9 cellular contexts compared by ENCODE assay signal in the genomic region with DNA sequence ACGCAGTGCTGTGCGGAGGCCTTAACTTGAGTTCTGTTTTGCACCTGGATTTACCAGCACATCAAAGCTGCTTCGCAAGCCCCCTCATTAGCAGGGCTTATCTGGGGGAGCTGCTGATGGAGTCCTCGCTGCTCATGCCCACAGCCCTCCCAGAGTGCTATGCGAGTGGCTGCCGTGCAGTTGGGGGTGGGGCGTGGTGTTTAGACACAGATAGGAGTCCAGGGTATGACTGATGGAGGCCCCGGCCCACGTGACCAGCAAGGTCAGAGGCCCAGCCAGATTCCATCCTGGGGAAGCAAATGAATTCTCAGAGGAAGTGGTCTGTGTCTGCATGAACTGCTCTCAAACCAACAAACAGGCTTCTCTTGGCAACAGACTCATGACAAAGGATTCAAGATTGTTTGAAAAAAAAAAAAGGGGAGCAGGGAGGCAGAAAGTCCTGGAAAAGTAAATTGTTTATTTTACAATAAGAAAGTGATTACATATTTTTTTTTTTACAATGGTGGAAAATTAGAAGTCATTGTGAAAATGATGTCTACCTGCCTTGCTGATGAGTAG. TPM values are rescaled to one million over a fixed set of nuclear protein-coding genes. Genes with fewer than 3 reads are reported as not detected.
DNase-seq lines count a peak whose midpoint lies in the region; ATAC-seq and TF ChIP-seq lines count a peak whose summit lies in the region.
"Not testable (repeated sequence)": the region's sequence is repeated elsewhere in the genome, so short reads cannot be mapped to it uniquely, and the experiment has no call there.
"Had no signal": no experiment of that assay in that cellular context is flagged by ENCODE, and none has a peak within 500 bp of the region (broad histone marks: within the 10 kb centered on the region; RNA-seq: fewer than 3 reads in every experiment).

No MANE protein-coding gene starts in this region.

- H3K36me3 Mint-ChIP-seq in activated CD8-positive, alpha-beta memory T cell treated with anti-CD3 and anti-CD28 coated beads, Interleukin-2, amount 10 ng/mL, durations not matched to agents 7 days and 5 days; type B pancreatic cell: not testable (repeated sequence)

- H3K27ac ChIP-seq in brain microvascular endothelial cell: peak overlapping the region; percentile 56
- peak overlapping the region; percentile 51 for H3K27ac ChIP-seq in osteoblast (ENCODE audit: low read depth, low read length)

- H3K4me2 ChIP-seq in Loucy (ENCODE audit: low read depth, low read length, poor library complexity, severe bottlenecking): peak overlapping the region; percentile 64
- not testable (repeated sequence) for H3K4me2 ChIP-seq in osteoblast (ENCODE audit: insufficient read depth, low read length)

- peak; percentile 64 for DNase-seq in ELR (ENCODE audit: low read depth)
- DNase-seq in activated CD8-positive, alpha-beta memory T cell treated with anti-CD3 and anti-CD28 coated beads, Interleukin-2, amount 10 ng/mL, durations not matched to agents 7 days and 5 days; osteoblast (ENCODE audit: insufficient read length, low spot score, missing footprints); type B pancreatic cell (ENCODE audit: extremely low spot score, unreplicated experiment): not testable (repeated sequence)
- peak; percentile 56 for DNase-seq in brain microvascular endothelial cell
- DNase-seq in fibroblast of mammary gland (ENCODE audit: low read depth): peak; percentile 68
- DNase-seq in lung microvascular endothelial cell (ENCODE audit: low read depth in 2 of 2): peak; percentile 65 to 75

- CTCF ChIA-PET in activated CD8-positive, alpha-beta memory T cell treated with anti-CD3 and anti-CD28 coated beads, Interleukin-2, amount 10 ng/mL, durations not matched to agents 7 days and 5 days (lab: Charles Lee): not testable (repeated sequence)

- H3K27me3 ChIP-seq in Loucy (ENCODE audit: insufficient read depth, low read length, poor library complexity, severe bottlenecking); brain microvascular endothelial cell (replicated peaks); osteoblast (ENCODE audit: insufficient read depth, low read length): not testable (repeated sequence)

- H3K9me3 ChIP-seq in Loucy (ENCODE audit: insufficient read depth, low read depth, low read length); osteoblast (ENCODE audit: low read depth, low read length): not testable (repeated sequence)

- H3K9ac ChIP-seq in Loucy (ENCODE audit: low read depth, low read length, poor library complexity, severe bottlenecking): peak overlapping the region; percentile 50

- peaks cover 11% of the 10 kb centered on the region for H3K4me1 ChIP-seq in Loucy (ENCODE audit: insufficient read depth, low read length, poor library complexity, severe bottlenecking)
- not testable (repeated sequence) for H3K4me1 ChIP-seq in osteoblast (ENCODE audit: insufficient read depth, low read length)

- in situ Hi-C loops in brain microvascular endothelial cell (cut with HindIII; ENCODE audit: low pct_ligation_motif_present, low sequenced_read_pairs): not testable (repeated sequence)

- H3K4me1 Mint-ChIP-seq in activated CD8-positive, alpha-beta memory T cell treated with anti-CD3 and anti-CD28 coated beads, Interleukin-2, amount 10 ng/mL, durations not matched to agents 7 days and 5 days: not testable (repeated sequence)
- H3K4me1 Mint-ChIP-seq in type B pancreatic cell (ENCODE audit: unreplicated experiment): peaks cover 22% of the 10 kb centered on the region

- TF ChIP-seq CTCF in Loucy (conservative IDR thresholded peaks at IDR 0.05; ENCODE audit: low read length); brain microvascular endothelial cell (IDR thresholded peaks at IDR 0.05; ENCODE audit: low read depth, low read length, missing control alignments); fibroblast of mammary gland (conservative IDR thresholded peaks at IDR 0.05; ENCODE audit: control insufficient read depth, insufficient read depth, low read depth, low read length); osteoblast (IDR thresholded peaks at IDR 0.05; ENCODE audit: extremely low read depth, low read depth, low read length); type B pancreatic cell (conservative IDR thresholded peaks at IDR 0.05): not testable (repeated sequence)

- peak overlapping the region; percentile 61 for H3K4me3 ChIP-seq in Loucy (ENCODE audit: low read length, poor library complexity, severe bottlenecking)
- H3K4me3 ChIP-seq in brain microvascular endothelial cell (ENCODE audit: low read depth, low read length); fibroblast of mammary gland (ENCODE audit: control insufficient read depth, low read depth, low read length); osteoblast (ENCODE audit: insufficient read depth, low read length): not testable (repeated sequence)

- not testable (repeated sequence) for H2AFZ ChIP-seq in Loucy (ENCODE audit: low read length); osteoblast (ENCODE audit: low read length)

- not testable (repeated sequence) for H3F3A ChIP-seq in Loucy (ENCODE audit: low read depth)

- H4K20me1 ChIP-seq in Loucy (ENCODE audit: insufficient read depth, low read length, poor library complexity, severe bottlenecking); osteoblast (ENCODE audit: insufficient read depth, low read length): not testable (repeated sequence)

- H3K27ac Mint-ChIP-seq in activated CD8-positive, alpha-beta memory T cell treated with anti-CD3 and anti-CD28 coated beads, Interleukin-2, amount 10 ng/mL, durations not matched to agents 7 days and 5 days: peak overlapping the region; percentile 63
- not testable (repeated sequence) for H3K27ac Mint-ChIP-seq in type B pancreatic cell

- H3K36me3 ChIP-seq in Loucy (ENCODE audit: insufficient read depth, low read length); brain microvascular endothelial cell (replicated peaks); osteoblast (ENCODE audit: insufficient read depth, low read length): not testable (repeated sequence)

- not testable (repeated sequence) for H3K27me3 Mint-ChIP-seq in activated CD8-positive, alpha-beta memory T cell treated with anti-CD3 and anti-CD28 coated beads, Interleukin-2, amount 10 ng/mL, durations not matched to agents 7 days and 5 days; type B pancreatic cell

- ATAC-seq in activated CD8-positive, alpha-beta memory T cell treated with anti-CD3 and anti-CD28 coated beads, Interleukin-2, amount 10 ng/mL, durations not matched to agents 7 days and 5 days: not testable (repeated sequence)

- not testable (repeated sequence) for H3K79me2 ChIP-seq in Loucy (ENCODE audit: insufficient read depth, low read length); osteoblast (ENCODE audit: insufficient read depth, low read length)

- not testable (repeated sequence) for H3K9me2 ChIP-seq in Loucy (replicated peaks; ENCODE audit: low read depth, low read length)

- H3K4me3 Mint-ChIP-seq in activated CD8-positive, alpha-beta memory T cell treated with anti-CD3 and anti-CD28 coated beads, Interleukin-2, amount 10 ng/mL, durations not matched to agents 7 days and 5 days: not testable (repeated sequence)
- peak overlapping the region; percentile 52 for H3K4me3 Mint-ChIP-seq in type B pancreatic cell

- not testable (repeated sequence) for H3K9me3 Mint-ChIP-seq in activated CD8-positive, alpha-beta memory T cell treated with anti-CD3 and anti-CD28 coated beads, Interleukin-2, amount 10 ng/mL, durations not matched to agents 7 days and 5 days (ENCODE audit: low read depth); type B pancreatic cell

RNA-seq across cellular contexts. Expression of a gene that starts 6.2 kb away (rescaled TPM):
- 10 to 100 TPM; 55.3 to 57.4 TPM for total RNA-seq in activated CD8-positive, alpha-beta memory T cell treated with anti-CD3 and anti-CD28 coated beads, Interleukin-2, amount 10 ng/mL, durations not matched to agents 7 days and 5 days
- 39.7 and 74.0 TPM in 2 replicates for total RNA-seq in lung microvascular endothelial cell
- total RNA-seq in osteoblast: 45.7 and 46.7 TPM in 2 replicates
- 68.7 and 89.0 TPM in 2 replicates for total RNA-seq in type B pancreatic cell (ENCODE audit: low replicate concordance)

RNA-seq across cellular contexts. Expression of a gene that starts 19.5 kb away (rescaled TPM):
- total RNA-seq in activated CD8-positive, alpha-beta memory T cell treated with anti-CD3 and anti-CD28 coated beads, Interleukin-2, amount 10 ng/mL, durations not matched to agents 7 days and 5 days: under 1 TPM in 1 of 2 experiments, not detected in 1; 0.40 TPM
- total RNA-seq in lung microvascular endothelial cell: 1.8 and 7.4 TPM in 2 replicates
- total RNA-seq in osteoblast: 7.2 and 16.2 TPM in 2 replicates
- total RNA-seq in type B pancreatic cell (ENCODE audit: low replicate concordance): 0.14 and 0.80 TPM in 2 replicates
- total RNA-seq: CD4-positive, CD25-positive, alpha-beta regulatory T cell had no signal
